Comparison of ENCODE assay signal across 13 cellular contexts in the genomic region with DNA sequence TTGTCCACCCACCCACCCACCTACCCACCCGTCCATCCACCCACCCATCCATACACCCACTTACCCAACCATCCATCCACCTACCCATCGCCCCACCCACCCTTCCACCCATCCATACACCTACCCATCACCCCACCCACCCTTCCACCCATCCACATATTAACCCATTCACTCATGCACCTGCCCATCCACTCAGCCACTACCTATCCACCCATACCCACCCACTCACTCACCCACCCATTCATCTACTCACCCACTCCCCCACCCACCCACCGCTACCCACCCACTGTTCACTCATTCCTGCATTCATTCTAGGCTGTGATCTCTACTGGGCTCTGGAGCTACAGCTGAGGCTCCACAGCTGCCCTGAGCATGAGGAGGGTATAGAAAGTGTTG.
A peak's percentile ranks its signal among the peaks of the same experiment; 100 is the strongest.
DNase-seq lines count a peak whose midpoint lies in the region; ATAC-seq and TF ChIP-seq lines count a peak whose summit lies in the region.
"Had no signal": no experiment of that assay in that cellular context is flagged by ENCODE, and none has a peak within 500 bp of the region (broad histone marks: within the 10 kb centered on the region; RNA-seq: fewer than 3 reads in every experiment).

No MANE protein-coding gene starts in this region.

- H3K27ac Mint-ChIP-seq in chondrocyte (ENCODE audit: unreplicated experiment): no peak overlapping the region
- peak overlapping the region; percentile 18 for H3K27ac Mint-ChIP-seq in neural progenitor cell

- H3K36me3 ChIP-seq in RWPE2 (ENCODE audit: low read depth): no peaks in the 10 kb centered on the region
- H3K36me3 ChIP-seq in neural progenitor cell: no peaks in the 10 kb centered on the region
- no peaks in the 10 kb centered on the region for H3K36me3 ChIP-seq in thyroid gland
- H3K36me3 ChIP-seq: HAP-1 had no signal

- H3K9me3 Mint-ChIP-seq in chondrocyte (ENCODE audit: low read depth) (no peaks in the 10 kb centered on the region), neural progenitor cell (no peaks in the 10 kb centered on the region)
- H3K9me3 Mint-ChIP-seq: CD4-positive, alpha-beta memory T cell had no signal

- H3K36me3 Mint-ChIP-seq in chondrocyte (ENCODE audit: low read depth): peaks cover 2% of the 10 kb centered on the region
- H3K36me3 Mint-ChIP-seq in neural progenitor cell: no peaks in the 10 kb centered on the region
- H3K36me3 Mint-ChIP-seq: CD4-positive, alpha-beta memory T cell had no signal

- 91 to 93% methylated on average over 3 of the region's 3 CpGs for WGBS in thyroid gland, 2 donors

- H3K27me3 ChIP-seq in RWPE2 (ENCODE audit: insufficient read depth, poor library complexity, severe bottlenecking) (no peaks in the 10 kb centered on the region), neural progenitor cell (peaks cover 16% of the 10 kb centered on the region), thyroid gland (no peaks in the 10 kb centered on the region)

- no peak overlapping the region for H2AFZ ChIP-seq in neural progenitor cell (replicated peaks)

- no peak overlapping the region for H3K4me3 ChIP-seq in RWPE2 (ENCODE audit: severe bottlenecking)
- H3K4me3 ChIP-seq in neural progenitor cell: no peak overlapping the region
- no peak overlapping the region for H3K4me3 ChIP-seq in thyroid gland (replicated peaks in 1 of 3)
- H3K4me3 ChIP-seq: HAP-1 had no signal

- H3K27me3 Mint-ChIP-seq in chondrocyte (ENCODE audit: low read depth) (no peaks in the 10 kb centered on the region), neural progenitor cell (ENCODE audit: insufficient read depth, low read depth) (peaks cover 7% of the 10 kb centered on the region)

- intact Hi-C loops in thyroid gland (cut with DNase I): no loop called here

- H3K4me1 ChIP-seq in RWPE2 (ENCODE audit: insufficient read depth, poor library complexity, severe bottlenecking) (no peaks in the 10 kb centered on the region), neural progenitor cell (peaks cover under 1% of the 10 kb centered on the region), thyroid gland (peaks cover 6 to 14% of the 10 kb centered on the region in 2 donors)

- no peaks in the 10 kb centered on the region for H3K79me2 ChIP-seq in neural progenitor cell (ENCODE audit: low read depth)

- H3K27ac ChIP-seq in RWPE2 (ENCODE audit: poor library complexity, severe bottlenecking): no peak overlapping the region
- H3K27ac ChIP-seq in neural progenitor cell: no peak overlapping the region
- H3K27ac ChIP-seq in thyroid gland: no peak overlapping the region

- no peak for ATAC-seq in RWPE2 (ENCODE audit: low read depth)
- no peak for ATAC-seq in HG03460 (IDR thresholded peaks at IDR 0.05; ENCODE audit: unreplicated experiment)

- no peaks in the 10 kb centered on the region for H3F3A ChIP-seq in neural progenitor cell (ENCODE audit: low read depth)

- TF ChIP-seq POLR2A in thyroid gland (IDR thresholded peaks at IDR 0.05): no peak

- H3K9me3 ChIP-seq in RWPE2 (ENCODE audit: severe bottlenecking) (no peaks in the 10 kb centered on the region), neural progenitor cell (ENCODE audit: low read depth) (no peaks in the 10 kb centered on the region), thyroid gland (no peaks in the 10 kb centered on the region)
- H3K9me3 ChIP-seq: HAP-1 had no signal

- H4K20me1 ChIP-seq in neural progenitor cell (ENCODE audit: low read depth): peaks cover 29% of the 10 kb centered on the region

- DNase-seq in RWPE2 (ENCODE audit: low spot score) (peak; percentile 14), chondrocyte (ENCODE audit: low spot score) (peak; percentile 1), neural progenitor cell (ENCODE audit: low spot score) (no peak), thyroid gland (no peak)
- no peak for DNase-seq in activated effector memory CD4-positive, alpha-beta T cell treated with anti-CD3 and anti-CD28 coated beads, Interleukin-2, amount 50 U/mL, for 16 hours
- DNase-seq: Calu3; CD4-positive, alpha-beta memory T cell; COR-L47; DMS79 treated with DMSO at 0.1 percent for 48 hours; GF-D8; GOT3 had no signal

- no peak overlapping the region for H3K9ac ChIP-seq in neural progenitor cell

- no peak overlapping the region for H3K4me2 ChIP-seq in neural progenitor cell

- H3K4me1 Mint-ChIP-seq in chondrocyte (ENCODE audit: low read depth): peaks cover 16% of the 10 kb centered on the region
- peaks cover 16% of the 10 kb centered on the region for H3K4me1 Mint-ChIP-seq in neural progenitor cell

- H3K4me3 Mint-ChIP-seq in chondrocyte (ENCODE audit: unreplicated experiment) (no peak overlapping the region), neural progenitor cell (no peak overlapping the region)
- H3K4me3 Mint-ChIP-seq: CD4-positive, alpha-beta memory T cell had no signal

- no peak for TF ChIP-seq CTCF in RWPE2 (IDR thresholded peaks at IDR 0.05; ENCODE audit: poor library complexity, severe bottlenecking)
- TF ChIP-seq CTCF in chondrocyte (IDR thresholded peaks at IDR 0.05): no peak
- TF ChIP-seq CTCF in neural progenitor cell (IDR thresholded peaks at IDR 0.05): no peak
- no peak for TF ChIP-seq CTCF in thyroid gland (IDR thresholded peaks at IDR 0.05)

Comparison
In these comparisons a context has a peak if more than half of its experiments do, and no peak if none do; other contexts are left out.
1. DNase-seq: peak in RWPE2 (single experiment) and chondrocyte (single experiment); none in neural progenitor cell (single experiment), activated effector memory CD4-positive, alpha-beta T cell treated with anti-CD3 and anti-CD28 coated beads, Interleukin-2, amount 50 U/mL, for 16 hours (single experiment) and thyroid gland (0 of 2).